Comparison of ENCODE assay signal across 9 cellular contexts in genomic region chr16:74936902-74937560, GRCh38. TPM values are rescaled to one million over a fixed set of nuclear protein-coding genes. Genes with fewer than 3 reads are reported as not detected.
DNase-seq lines count a peak whose midpoint lies in the region; ATAC-seq, FAIRE-seq and TF ChIP-seq lines count a peak whose summit lies in the region.
"Had no signal": no experiment of that assay in that cellular context is flagged by ENCODE, and none has a peak within 500 bp of the region (broad histone marks: within the 10 kb centered on the region; RNA-seq: fewer than 3 reads in every experiment).

No MANE protein-coding gene starts in this region.

- H3K27ac Mint-ChIP-seq in activated T-cell treated with anti-CD3 and anti-CD28 coated beads, Interleukin-2, amount 50 U/mL, for 72 hours, result peak overlapping the region; percentile 88
- H3K27ac Mint-ChIP-seq in CD4-positive, alpha-beta T cell, result no peak overlapping the region

- 0 out of 2 replicates have a peak, but pooled peaks have one; percentile 4 for TF ChIP-seq CTCF in BJ (IDR thresholded peaks at IDR 0.05; ENCODE audit: insufficient read depth, low read depth, low read length)
- TF ChIP-seq CTCF in CD4-positive, alpha-beta T cell (IDR thresholded peaks at IDR 0.05), result no peak

- H3K27ac ChIP-seq in CD4-positive, alpha-beta T cell (ENCODE audit: low read depth, low read length), result no peak overlapping the region

- no peaks in the 10 kb centered on the region for H3K9me3 ChIP-seq in CD4-positive, alpha-beta T cell (ENCODE audit: control insufficient read depth, low read length)

- no peak overlapping the region for H3K4me3 ChIP-seq in BJ (ENCODE audit: low read depth, low read length)

- no peaks in the 10 kb centered on the region for H3K9me3 Mint-ChIP-seq in activated T-cell treated with anti-CD3 and anti-CD28 coated beads, Interleukin-2, amount 50 U/mL, for 72 hours
- H3K9me3 Mint-ChIP-seq in CD4-positive, alpha-beta T cell, result no peaks in the 10 kb centered on the region
- H3K9me3 Mint-ChIP-seq: central memory CD8-positive, alpha-beta T cell had no signal

- ATAC-seq in GM19328 (IDR thresholded peaks at IDR 0.05; ENCODE audit: unreplicated experiment) (peak; percentile 78), HG03342 (IDR thresholded peaks at IDR 0.05; ENCODE audit: unreplicated experiment) (peak; percentile 98)
- ATAC-seq in activated T-cell treated with anti-CD3 and anti-CD28 coated beads, Interleukin-2, amount 50 U/mL, for 72 hours (replicated peaks in 1 of 2), result peak; percentile 94 to 98
- ATAC-seq in CD4-positive, alpha-beta T cell (ENCODE audit: poor library complexity), result no peak

- POLR2A ChIA-PET in BJ (lab: Charles Lee), result no interaction called here
- POLR2A ChIA-PET in CD4-positive, alpha-beta T cell (lab: Charles Lee), result no interaction called here

- peaks cover 8% of the 10 kb centered on the region for H3K4me1 Mint-ChIP-seq in activated T-cell treated with anti-CD3 and anti-CD28 coated beads, Interleukin-2, amount 50 U/mL, for 72 hours (ENCODE audit: low read depth)
- H3K4me1 Mint-ChIP-seq in CD4-positive, alpha-beta T cell (ENCODE audit: low read depth), result no peaks in the 10 kb centered on the region
- H3K4me1 Mint-ChIP-seq: central memory CD8-positive, alpha-beta T cell had no signal

- CTCF ChIA-PET in BJ (lab: Yijun Ruan, JAX), result no interaction called here
- CTCF ChIA-PET in CD4-positive, alpha-beta T cell (lab: Charles Lee), result no interaction called here

- DNase-seq in BJ (ENCODE audit: low read depth) (peak; percentile 45), smooth muscle cell of the brain vasculature (ENCODE audit: low read depth, low spot score) (peak; percentile 36), frontal cortex (ENCODE audit: low spot score in 2 of 2) (no peak), NCI-H2196 treated with DMSO at 0.1 percent for 48 hours (lab: John Stamatoyannopoulos, UW; ENCODE audit: unreplicated experiment) (no peak)
- peak; percentile 43 to 52 for DNase-seq in activated T-cell treated with anti-CD3 and anti-CD28 coated beads, Interleukin-2, amount 50 U/mL, for 72 hours
- DNase-seq in CD4-positive, alpha-beta T cell, result no peak

- H3K27me3 Mint-ChIP-seq in activated T-cell treated with anti-CD3 and anti-CD28 coated beads, Interleukin-2, amount 50 U/mL, for 72 hours (ENCODE audit: low read depth), result no peaks in the 10 kb centered on the region
- H3K27me3 Mint-ChIP-seq in CD4-positive, alpha-beta T cell, result no peaks in the 10 kb centered on the region
- H3K27me3 Mint-ChIP-seq: central memory CD8-positive, alpha-beta T cell had no signal

- FAIRE-seq in frontal cortex (lab: Jason Lieb, UNC), result no peak

- H3K36me3 ChIP-seq in BJ (ENCODE audit: control insufficient read depth, insufficient read depth, low read length), result peaks cover 4% of the 10 kb centered on the region

- H3K27me3 ChIP-seq in BJ (ENCODE audit: control insufficient read depth, insufficient read depth, low read length), result no peaks in the 10 kb centered on the region
- H3K27me3 ChIP-seq in CD4-positive, alpha-beta T cell (ENCODE audit: control insufficient read depth, insufficient read depth, low read length), result no peaks in the 10 kb centered on the region

- peaks cover 6 to 11% of the 10 kb centered on the region in 2 donors for H3K36me3 Mint-ChIP-seq in activated T-cell treated with anti-CD3 and anti-CD28 coated beads, Interleukin-2, amount 50 U/mL, for 72 hours (ENCODE audit: insufficient read depth in 2 of 2)
- peaks cover 83% of the 10 kb centered on the region for H3K36me3 Mint-ChIP-seq in CD4-positive, alpha-beta T cell (ENCODE audit: low read depth)

- intact Hi-C loops in CD4-positive, alpha-beta T cell (cut with DNase I, micrococcal nuclease), result no loop called here

- H3K4me3 Mint-ChIP-seq in activated T-cell treated with anti-CD3 and anti-CD28 coated beads, Interleukin-2, amount 50 U/mL, for 72 hours, result no peak overlapping the region
- no peak overlapping the region for H3K4me3 Mint-ChIP-seq in CD4-positive, alpha-beta T cell
- H3K4me3 Mint-ChIP-seq: central memory CD8-positive, alpha-beta T cell had no signal

RNA-seq across cellular contexts. Expression of gene WDR59, which starts 47.9 kb away (rescaled TPM):
- polyA plus RNA-seq in BJ (2011; rRNA removed), result 36.7 and 47.5 TPM in 2 replicates
- 35.2 and 63.9 TPM in 2 replicates for polyA minus RNA-seq in BJ (2011; rRNA and poly(A)+ RNA removed)
- 100 to 1,000 TPM; 100 to 104 TPM for total RNA-seq in activated T-cell treated with anti-CD3 and anti-CD28 coated beads, Interleukin-2, amount 50 U/mL, for 72 hours
- 19.6 TPM for total RNA-seq in frontal cortex
- total RNA-seq in CD4-positive, alpha-beta T cell, result 10 to 100 TPM; 60.2 to 67.2 TPM

Comparison
In these comparisons a context has a peak if more than half of its experiments do, and no peak if none do; other contexts are left out.
1. DNase-seq: peak in BJ (single experiment), activated T-cell treated with anti-CD3 and anti-CD28 coated beads, Interleukin-2, amount 50 U/mL, for 72 hours (2 of 2) and smooth muscle cell of the brain vasculature (single experiment); none in frontal cortex (0 of 2), NCI-H2196 treated with DMSO at 0.1 percent for 48 hours (single experiment) and CD4-positive, alpha-beta T cell (0 of 10).